In genomic region chr12:30823140-30823669, GRCh38 we compare ENCODE assay signal across 8 cellular contexts.
DNase-seq lines count a peak whose midpoint lies in the region; ATAC-seq and TF ChIP-seq lines count a peak whose summit lies in the region.

No MANE protein-coding gene starts in this region.

- 0 out of 3 replicates have a peak, but pooled peaks have one; percentile 9 for TF ChIP-seq CTCF in GM12872 (IDR thresholded peaks at IDR 0.05; ENCODE audit: insufficient read depth, low read depth, low read length)
- TF ChIP-seq CTCF in smooth muscle cell (IDR thresholded peaks at IDR 0.05; ENCODE audit: borderline replicate concordance, insufficient read depth, poor library complexity, severe bottlenecking) = peak; percentile 23

- H2AFZ ChIP-seq in smooth muscle cell (ENCODE audit: low read depth) = peak overlapping the region; percentile 98

- peak; percentile 29 for ATAC-seq in HG03159 (IDR thresholded peaks at IDR 0.05; ENCODE audit: unreplicated experiment)
- ATAC-seq in activated naive CD4-positive, alpha-beta T cell treated with anti-CD3 and anti-CD28 coated beads, Interleukin-2, amount 50 U/mL, for 72 hours = peak; percentile 60 to 82

- peak overlapping the region; percentile 46 for H3K9ac ChIP-seq in smooth muscle cell (ENCODE audit: low read depth)

- peak in 1 of 2 donors; percentile 42 for DNase-seq in activated naive CD4-positive, alpha-beta T cell treated with anti-CD3 and anti-CD28 coated beads, Interleukin-2, amount 50 U/mL, for 72 hours (ENCODE audit: low spot score in 2 of 2)
- DNase-seq in iPS DF 6.9 (ENCODE audit: low read depth, low spot score) (no peak), smooth muscle cell (lab: John Stamatoyannopoulos, UW; ENCODE audit: unreplicated experiment) (peak; percentile 37), HPDE6-E6E7 (ENCODE audit: extremely low spot score) (no peak), NCI-H82 treated with DMSO at 0.1 percent for 48 hours (lab: John Stamatoyannopoulos, UW; ENCODE audit: unreplicated experiment) (no peak), NCI-H128 (lab: John Stamatoyannopoulos, UW; ENCODE audit: unreplicated experiment) (no peak)

- H3K27ac ChIP-seq in iPS DF 6.9 (ENCODE audit: low read length) = no peak overlapping the region
- H3K27ac ChIP-seq in smooth muscle cell (ENCODE audit: low read depth) = peak overlapping the region; percentile 7

- no peaks in the 10 kb centered on the region for H4K20me1 ChIP-seq in smooth muscle cell (ENCODE audit: low read depth)

- H3F3A ChIP-seq in smooth muscle cell (ENCODE audit: low read depth) = no peaks in the 10 kb centered on the region

- H3K36me3 Mint-ChIP-seq in activated naive CD4-positive, alpha-beta T cell treated with anti-CD3 and anti-CD28 coated beads, Interleukin-2, amount 50 U/mL, for 72 hours = no peaks in the 10 kb centered on the region

- H3K36me3 ChIP-seq in iPS DF 6.9 (ENCODE audit: control insufficient read depth, insufficient read depth, low read length) = no peaks in the 10 kb centered on the region
- no peaks in the 10 kb centered on the region for H3K36me3 ChIP-seq in smooth muscle cell (ENCODE audit: low read depth)

- H3K79me2 ChIP-seq in smooth muscle cell (ENCODE audit: low read depth) = no peaks in the 10 kb centered on the region

- no peaks in the 10 kb centered on the region for H3K4me1 ChIP-seq in iPS DF 6.9 (ENCODE audit: control insufficient read depth, insufficient read depth, low read length)
- peaks cover 15% of the 10 kb centered on the region for H3K4me1 ChIP-seq in smooth muscle cell (ENCODE audit: low read depth)

- peak overlapping the region; percentile 89 for H3K4me2 ChIP-seq in smooth muscle cell

- H3K9me3 ChIP-seq in iPS DF 6.9 (ENCODE audit: control insufficient read depth, insufficient read depth, low read length) (no peaks in the 10 kb centered on the region), smooth muscle cell (replicated peaks; ENCODE audit: low read depth) (no peaks in the 10 kb centered on the region)

- no CpG with 5 or more reads among the region's 34 CpGs for WGBS in iPS DF 6.9 (ENCODE audit: insufficient coverage, insufficient read length)
- 17% methylated on average over 33 of the region's 34 CpGs for WGBS in smooth muscle cell (ENCODE audit: low lambda C conversion rate)

- no peaks in the 10 kb centered on the region for H3K9me3 Mint-ChIP-seq in activated naive CD4-positive, alpha-beta T cell treated with anti-CD3 and anti-CD28 coated beads, Interleukin-2, amount 50 U/mL, for 72 hours

- H3K27me3 ChIP-seq in iPS DF 6.9 (ENCODE audit: control insufficient read depth, insufficient read depth, low read length) = no peaks in the 10 kb centered on the region
- peaks cover 5% of the 10 kb centered on the region for H3K27me3 ChIP-seq in smooth muscle cell (ENCODE audit: low read depth)

- H3K27ac Mint-ChIP-seq in activated naive CD4-positive, alpha-beta T cell treated with anti-CD3 and anti-CD28 coated beads, Interleukin-2, amount 50 U/mL, for 72 hours = no peak overlapping the region

- peak overlapping the region; percentile 25; the same call in 1 of the 2 replicates for H3K4me3 ChIP-seq in iPS DF 6.9 (ENCODE audit: low read length)
- peak overlapping the region; percentile 60 for H3K4me3 ChIP-seq in smooth muscle cell
